19 cellular contexts compared by ENCODE assay signal in the genomic region with DNA sequence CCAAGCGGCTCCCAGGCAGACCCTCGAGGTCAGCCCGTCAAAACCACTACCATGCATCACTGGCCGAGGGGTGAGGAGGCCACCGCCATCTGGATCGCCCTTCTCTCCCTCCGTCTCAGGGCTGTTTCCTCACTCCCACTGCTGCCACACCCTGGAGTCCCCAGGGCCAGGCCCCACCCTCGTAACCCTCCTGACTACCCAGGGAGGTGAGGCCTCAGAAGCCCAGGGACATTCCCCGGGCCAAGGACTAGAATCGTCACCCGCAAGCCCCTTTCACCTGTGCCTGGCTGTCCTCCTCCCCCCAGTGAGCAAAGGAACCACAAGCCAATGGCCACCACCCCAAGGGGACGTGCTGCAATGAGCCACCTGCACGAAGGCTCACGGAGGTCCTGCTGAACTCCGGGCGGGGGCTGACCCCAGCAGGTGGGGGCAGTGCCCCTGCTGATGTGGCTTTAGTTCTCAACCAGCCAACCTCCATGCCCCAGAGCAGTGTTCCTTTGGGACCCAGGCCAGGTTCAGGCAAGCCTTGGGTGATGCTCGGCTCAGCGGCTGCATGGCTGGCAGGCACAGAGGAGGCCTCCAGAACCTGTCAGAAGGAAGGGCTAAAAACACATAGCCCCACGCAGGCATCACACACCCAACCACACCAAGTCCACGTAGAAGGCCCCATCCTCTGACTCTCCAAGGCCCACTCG. TPM values are rescaled to one million over a fixed set of nuclear protein-coding genes. Genes with fewer than 3 reads are reported as not detected.
"Had no signal": no experiment of that assay in that cellular context is flagged by ENCODE, and none has a peak within 500 bp of the region (broad histone marks: within the 10 kb centered on the region; RNA-seq: fewer than 3 reads in every experiment).

No MANE protein-coding gene starts in this region.

- H3K36me3 ChIP-seq: adrenal gland, lower lobe of right lung, right lobe of liver, transverse colon, WERI-Rb-1 had no signal

- H3K27me3 ChIP-seq: adrenal gland, right lobe of liver, transverse colon had no signal

- H3K4me1 ChIP-seq: adrenal gland, lower lobe of right lung, right lobe of liver had no signal

- H3K27ac ChIP-seq: adrenal gland, coronary artery, lower lobe of right lung, right lobe of liver, transverse colon, WERI-Rb-1 had no signal

- DNase-seq: activated CD4-positive, alpha-beta T cell treated with anti-CD3 and anti-CD28 coated beads for 1 hour; activated gamma-delta T cell treated with Interleukin-2 at 50 U/mL for 16 hours; activated T-cell treated with anti-CD3 and anti-CD28 coated beads, Interleukin-2, amount 50 U/mL, for 1 hour; adrenal gland; endodermal cell; kidney; lower lobe of right lung; mesendoderm; mucosa of descending colon; occipital lobe; right lobe of liver; stimulated activated CD4-positive, alpha-beta T cell treated with anti-CD3 and anti-CD28 coated beads, Interleukin-2, amount 100 ng/mL, for 24 hours; stimulated activated naive CD8-positive, alpha-beta T cell treated with anti-CD3 and anti-CD28 coated beads, Interleukin-15, amount 100 ng/mL, for 72 hours; T-helper 1 cell; transverse colon; WERI-Rb-1 had no signal

- ATAC-seq: lower lobe of right lung; mucosa of descending colon; right lobe of liver; stimulated activated effector memory CD8-positive, alpha-beta T cell treated with anti-CD3 and anti-CD28 coated beads, Interleukin-12 subunit alpha, Interleukin-12 subunit beta, amount 100 ng/mL, for 72 hours; stimulated activated naive CD8-positive, alpha-beta T cell treated with anti-CD3 and anti-CD28 coated beads, Interleukin-15, amount 100 ng/mL, for 72 hours had no signal

- H3K9me3 ChIP-seq: adrenal gland, lower lobe of right lung, mucosa of descending colon, right lobe of liver, transverse colon had no signal

- H3K4me3 ChIP-seq: adrenal gland, coronary artery, lower lobe of right lung, mucosa of descending colon, right lobe of liver, transverse colon had no signal

RNA-seq across cellular contexts. Expression of gene PPP2R2C, which starts 23.8 kb away (rescaled TPM):
- total RNA-seq: fibroblast of villous mesenchyme, lower lobe of right lung had no signal
